Comparison of ENCODE assay signal across 12 cellular contexts in genomic region chr4:138341739-138342415, GRCh38.
A peak's percentile ranks its signal among the peaks of the same experiment; 100 is the strongest.
DNase-seq lines count a peak whose midpoint lies in the region; ATAC-seq lines count a peak whose summit lies in the region.
"Had no signal": no experiment of that assay in that cellular context is flagged by ENCODE, and none has a peak within 500 bp of the region (broad histone marks: within the 10 kb centered on the region; RNA-seq: fewer than 3 reads in every experiment).

No MANE protein-coding gene starts in this region.

- POLR2A ChIA-PET in activated CD8-positive, alpha-beta T cell treated with anti-CD3 and anti-CD28 coated beads, Interleukin-2, amount 10 ng/mL, durations not matched to agents 7 days and 5 days (lab: Charles Lee) = interaction anchor here (0.6 to 1.1 kb wide), 2 partner anchors 100 to 810 kb away, joined by 3 read pairs; partner anchors contain the start of genes PCDH18 and SLC7A11

- ATAC-seq in GM18858 (IDR thresholded peaks at IDR 0.05; ENCODE audit: unreplicated experiment) (peak; percentile 58), GM21526 (IDR thresholded peaks at IDR 0.05; ENCODE audit: low FRiP score, unreplicated experiment) (peak; percentile 57), HG03354 (IDR thresholded peaks at IDR 0.05; ENCODE audit: poor library complexity, severe bottlenecking, unreplicated experiment) (peak; percentile 82), HG03439 (IDR thresholded peaks at IDR 0.05; ENCODE audit: unreplicated experiment) (no peak)
- ATAC-seq in activated CD8-positive, alpha-beta T cell treated with anti-CD3 and anti-CD28 coated beads, Interleukin-2, amount 10 ng/mL, durations not matched to agents 7 days and 5 days = peak; percentile 68

- H4K20me1 ChIP-seq in Karpas-422 (ENCODE audit: insufficient read depth, low read depth, low read length) = no peaks in the 10 kb centered on the region

- H3K4me2 ChIP-seq in Karpas-422 (ENCODE audit: low read depth, low read length, poor library complexity, severe bottlenecking) = no peak overlapping the region
- H3K4me2 ChIP-seq: smooth muscle cell had no signal

- H3K4me1 ChIP-seq in Karpas-422 (ENCODE audit: low read length) = no peaks in the 10 kb centered on the region

- no peak overlapping the region for H3K4me3 ChIP-seq in Karpas-422 (ENCODE audit: low read length)
- H3K4me3 ChIP-seq: smooth muscle cell had no signal

- CTCF ChIA-PET in activated CD8-positive, alpha-beta T cell treated with anti-CD3 and anti-CD28 coated beads, Interleukin-2, amount 10 ng/mL, durations not matched to agents 7 days and 5 days (lab: Charles Lee) = no interaction called here

- H3K36me3 Mint-ChIP-seq in activated CD8-positive, alpha-beta T cell treated with anti-CD3 and anti-CD28 coated beads, Interleukin-2, amount 10 ng/mL, durations not matched to agents 7 days and 5 days (ENCODE audit: low read depth) = no peaks in the 10 kb centered on the region

- peaks cover 25% of the 10 kb centered on the region for H3K4me1 Mint-ChIP-seq in activated CD8-positive, alpha-beta T cell treated with anti-CD3 and anti-CD28 coated beads, Interleukin-2, amount 10 ng/mL, durations not matched to agents 7 days and 5 days (ENCODE audit: low read depth)

- H3K27me3 ChIP-seq in Karpas-422 (ENCODE audit: low read length) = no peaks in the 10 kb centered on the region

- H2AFZ ChIP-seq in Karpas-422 (ENCODE audit: low read length) = no peak overlapping the region

- H3K9me3 Mint-ChIP-seq in activated CD8-positive, alpha-beta T cell treated with anti-CD3 and anti-CD28 coated beads, Interleukin-2, amount 10 ng/mL, durations not matched to agents 7 days and 5 days (ENCODE audit: insufficient read depth) = no peaks in the 10 kb centered on the region

- no peaks in the 10 kb centered on the region for H3K36me3 ChIP-seq in Karpas-422 (ENCODE audit: insufficient read depth, low read length)

- no peak overlapping the region for H3K27ac ChIP-seq in Karpas-422 (ENCODE audit: low read length)

- H3K9ac ChIP-seq in Karpas-422 (ENCODE audit: low read length) = no peak overlapping the region

- DNase-seq in activated CD8-positive, alpha-beta T cell treated with anti-CD3 and anti-CD28 coated beads, Interleukin-2, amount 10 ng/mL, durations not matched to agents 7 days and 5 days = peak; percentile 44
- DNase-seq in Karpas-422 = no peak
- DNase-seq in midbrain (lab: John Stamatoyannopoulos, UW) = no peak
- DNase-seq in inferior parietal cortex (ENCODE audit: extremely low spot score) = no peak
- DNase-seq: activated CD4-positive, alpha-beta T cell treated with anti-CD3 and anti-CD28 coated beads for 4 hours; amniotic stem cell; NCI-H1694 had no signal

- no peaks in the 10 kb centered on the region for H3K9me3 ChIP-seq in Karpas-422 (ENCODE audit: low read length)

- peaks cover 2% of the 10 kb centered on the region for H3K27me3 Mint-ChIP-seq in activated CD8-positive, alpha-beta T cell treated with anti-CD3 and anti-CD28 coated beads, Interleukin-2, amount 10 ng/mL, durations not matched to agents 7 days and 5 days (ENCODE audit: low read depth)

- H3K9me2 ChIP-seq in Karpas-422 (replicated peaks; ENCODE audit: insufficient read depth, low read length) = no peaks in the 10 kb centered on the region

- H3K79me2 ChIP-seq in Karpas-422 (ENCODE audit: low read length) = no peaks in the 10 kb centered on the region

- H3K27ac Mint-ChIP-seq in activated CD8-positive, alpha-beta T cell treated with anti-CD3 and anti-CD28 coated beads, Interleukin-2, amount 10 ng/mL, durations not matched to agents 7 days and 5 days = no peak overlapping the region

- H3K4me3 Mint-ChIP-seq in activated CD8-positive, alpha-beta T cell treated with anti-CD3 and anti-CD28 coated beads, Interleukin-2, amount 10 ng/mL, durations not matched to agents 7 days and 5 days = no peak overlapping the region
